Comparison of ENCODE assay signal across 8 cellular contexts in the genomic region with DNA sequence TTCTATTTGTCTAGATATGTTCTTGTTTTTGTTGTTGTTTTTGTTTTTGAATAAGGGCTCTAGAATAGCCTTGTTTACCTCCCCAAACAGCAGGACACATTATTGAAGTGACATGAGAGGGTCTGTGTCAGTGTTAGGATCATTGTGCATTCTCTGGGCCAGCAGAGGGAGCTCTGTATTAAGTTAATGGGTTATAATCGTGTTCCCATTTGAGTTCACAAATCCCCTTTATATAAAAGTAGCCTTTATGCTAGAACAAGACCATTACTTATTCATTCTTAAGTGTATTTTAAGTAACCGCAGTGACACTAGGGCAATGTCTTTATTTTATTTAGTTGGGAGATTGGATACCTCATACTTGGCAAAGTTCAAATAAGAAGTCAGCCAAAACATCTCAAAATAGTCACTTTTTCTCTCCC. TPM values are rescaled to one million over a fixed set of nuclear protein-coding genes. Genes with fewer than 3 reads are reported as not detected.
DNase-seq lines count a peak whose midpoint lies in the region; ATAC-seq and TF ChIP-seq lines count a peak whose summit lies in the region.

No MANE protein-coding gene starts in this region.

- peak; percentile 57 to 64 for ATAC-seq in left cardiac atrium
- no peak for ATAC-seq in HG03432 (IDR thresholded peaks at IDR 0.05; ENCODE audit: unreplicated experiment)
- no peak for ATAC-seq in GM21528 (IDR thresholded peaks at IDR 0.05; ENCODE audit: low FRiP score, unreplicated experiment)

- H3K4me3 ChIP-seq in sigmoid colon: no peak overlapping the region

- POLR2A ChIA-PET in RWPE1 (lab: Yijun Ruan, JAX; ENCODE audit: low non-redundant PET): no interaction called here

- DNase-seq in DMS153 (lab: John Stamatoyannopoulos, UW) (peak; percentile 21), KG1 (lab: John Stamatoyannopoulos, UW) (peak; percentile 24), RWPE1 (ENCODE audit: low spot score) (peak; percentile 77), amniotic stem cell (lab: John Stamatoyannopoulos, UW) (peak; percentile 33), left cardiac atrium (peak; percentile 62), sigmoid colon (no peak)

- TF ChIP-seq EP300 in sigmoid colon (IDR thresholded peaks at IDR 0.05): no peak

- TF ChIP-seq POLR2A in sigmoid colon (IDR thresholded peaks at IDR 0.05): no peak

- H3K4me1 ChIP-seq in sigmoid colon: peaks cover 0 to 13% (median 5%) of the 10 kb centered on the region in 4 donors

- H3K36me3 ChIP-seq in sigmoid colon: peaks cover 0 to 29% (median 2%) of the 10 kb centered on the region in 4 donors

- no peaks in the 10 kb centered on the region for H3K9me3 ChIP-seq in sigmoid colon

- peak; percentile 95 for TF ChIP-seq CTCF in RWPE1 (conservative IDR thresholded peaks at IDR 0.05; ENCODE audit: low read depth)
- peak; percentile 25 to 61 (median 48) for TF ChIP-seq CTCF in sigmoid colon (IDR thresholded peaks at IDR 0.05)

- intact Hi-C loops in left cardiac atrium (cut with DNase I) (loop anchor here (2.0 to 10.0 kb wide), 2 partner anchors 84 to 280 kb away; no protein-coding TSS in a partner anchor), sigmoid colon (cut with DNase I) (loop anchor here (2.0 to 10.0 kb wide), 2 partner anchors 84 to 284 kb away; no protein-coding TSS in a partner anchor)

- WGBS in sigmoid colon, 2 donors: 18 to 28% methylated on average over 2 of the region's 2 CpGs

- no peaks in the 10 kb centered on the region for H3K27me3 ChIP-seq in sigmoid colon

- CTCF ChIA-PET in RWPE1 (lab: Yijun Ruan, JAX): interaction anchor here (0.5 to 4.2 kb wide), 26 partner anchors 9 to 468 kb away, joined by 3 to 49 read pairs (median 4); partner anchors contain the start of genes MATN4 and RBPJL

- no peak overlapping the region for H3K27ac ChIP-seq in RWPE1
- H3K27ac ChIP-seq in sigmoid colon: no peak overlapping the region

RNA-seq across cellular contexts. Expression of gene STK4, which starts 44.8 kb away (rescaled TPM):
- total RNA-seq in left cardiac atrium: 10 to 100 TPM; 16.0 to 16.4 TPM
- 10 to 100 TPM; 23.9 to 31.8 (median 28.1) TPM for total RNA-seq in sigmoid colon
- 10 to 100 TPM in 1 of 3 donors, 1 to 10 TPM in 2; 6.0 to 25.7 (median 9.2) TPM for polyA plus RNA-seq in sigmoid colon

RNA-seq across cellular contexts. Expression of gene TOMM34, which starts 50.9 kb away (rescaled TPM):
- total RNA-seq in left cardiac atrium (10 to 100 TPM; 10.5 to 10.9 TPM), sigmoid colon (1 to 10 TPM; 7.2 to 9.2 (median 8.3) TPM)
- 10 to 100 TPM; 10.6 to 27.3 (median 15.6) TPM for polyA plus RNA-seq in sigmoid colon

Comparison
In these comparisons a context has a peak if more than half of its experiments do, and no peak if none do; other contexts are left out.
1. ATAC-seq: peak in left cardiac atrium (2 of 2); none in HG03432 (single experiment) and GM21528 (single experiment).